8 cellular contexts compared by ENCODE assay signal in the genomic region with DNA sequence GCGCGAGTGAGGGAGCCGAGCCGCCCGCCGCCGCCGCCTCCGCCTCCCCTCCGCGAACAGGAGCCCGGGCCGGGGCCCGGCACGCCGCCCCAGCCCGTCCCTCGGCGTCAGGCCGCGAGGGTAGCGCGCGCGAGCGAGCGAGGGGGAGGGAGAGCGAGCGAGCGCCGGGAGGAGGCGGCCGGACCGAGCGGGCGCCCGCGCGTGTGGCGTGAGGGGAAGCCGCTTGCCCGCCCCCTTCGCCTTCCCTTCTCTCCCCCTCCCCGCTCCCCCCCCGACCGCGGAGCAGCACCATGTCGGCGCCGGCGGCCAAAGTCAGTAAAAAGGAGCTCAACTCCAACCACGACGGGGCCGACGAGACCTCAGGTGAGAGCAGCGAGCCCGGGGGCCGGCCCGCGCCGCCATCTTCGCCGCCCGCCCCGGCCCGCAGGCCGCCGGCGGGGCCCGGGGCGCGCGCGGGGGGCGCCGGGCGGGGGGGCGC. TPM values are rescaled to one million over a fixed set of nuclear protein-coding genes. Genes with fewer than 3 reads are reported as not detected.
DNase-seq lines count a peak whose midpoint lies in the region; ATAC-seq and TF ChIP-seq lines count a peak whose summit lies in the region.

No MANE protein-coding gene starts in this region.

- H3K27ac ChIP-seq in esophagus muscularis mucosa (replicated peaks in 1 of 4): peak overlapping the region; percentile 92 to 98 (median 97)

- H3K4me3 ChIP-seq in esophagus muscularis mucosa: peak overlapping the region; percentile 78 to 93 (median 90)

- H3K4me1 Mint-ChIP-seq in activated CD4-positive, alpha-beta T cell treated with anti-CD3 and anti-CD28 coated beads for 36 hours: peaks cover 63% of the 10 kb centered on the region
- H3K4me1 Mint-ChIP-seq in natural killer cell treated with Interleukin-12 subunit alpha and Interleukin-12 subunit beta and Interleukin-15 and Interleukin-18, amount 100 ng/mL, for 72 hours (ENCODE audit: low read depth in 2 of 2): peaks cover 51 to 56% of the 10 kb centered on the region in 2 donors

- H3K4me3 Mint-ChIP-seq in activated CD4-positive, alpha-beta T cell treated with anti-CD3 and anti-CD28 coated beads for 36 hours: peak overlapping the region; percentile 38
- H3K4me3 Mint-ChIP-seq in natural killer cell treated with Interleukin-12 subunit alpha and Interleukin-12 subunit beta and Interleukin-15 and Interleukin-18, amount 100 ng/mL, for 72 hours: peak overlapping the region; percentile 69

- no peak for TF ChIP-seq POLR2A in esophagus muscularis mucosa (IDR thresholded peaks at IDR 0.05; ENCODE audit: low read depth)

- H3K36me3 ChIP-seq in esophagus muscularis mucosa: peaks cover 24 to 34% (median 33%) of the 10 kb centered on the region in 4 donors

- H3K9me3 Mint-ChIP-seq in activated CD4-positive, alpha-beta T cell treated with anti-CD3 and anti-CD28 coated beads for 36 hours (ENCODE audit: low read depth): no peaks in the 10 kb centered on the region
- no peaks in the 10 kb centered on the region for H3K9me3 Mint-ChIP-seq in natural killer cell treated with Interleukin-12 subunit alpha and Interleukin-12 subunit beta and Interleukin-15 and Interleukin-18, amount 100 ng/mL, for 72 hours

- DNase-seq in activated T-cell treated with anti-CD3 and anti-CD28 coated beads for 1 hour (ENCODE audit: low read depth) (peak; percentile 49), esophagus muscularis mucosa (ENCODE audit: extremely low spot score) (no peak), AG08395 (ENCODE audit: low spot score) (no peak)
- DNase-seq in activated T-cell treated with anti-CD3 and anti-CD28 coated beads, Interleukin-2, amount 50 U/mL, for 1 hour: no peak
- no peak for DNase-seq in activated CD4-positive, alpha-beta T cell treated with anti-CD3 and anti-CD28 coated beads for 36 hours
- no peak for DNase-seq in natural killer cell treated with Interleukin-12 subunit alpha and Interleukin-12 subunit beta and Interleukin-15 and Interleukin-18, amount 100 ng/mL, for 72 hours (ENCODE audit: low spot score)
- DNase-seq in central memory CD4-positive, alpha-beta T cell: no peak

- POLR2A ChIA-PET in activated CD4-positive, alpha-beta T cell treated with anti-CD3 and anti-CD28 coated beads for 36 hours (lab: Charles Lee): interaction anchor here (0.6 to 2.1 kb wide), 4 partner anchors 8 to 232 kb away, joined by 3 to 4 read pairs (median 4); a partner anchor contains a TSS

- H3K27me3 ChIP-seq in esophagus muscularis mucosa: no peaks in the 10 kb centered on the region

- ATAC-seq in HG03354 (IDR thresholded peaks at IDR 0.05; ENCODE audit: poor library complexity, severe bottlenecking, unreplicated experiment): peak; percentile 15
- ATAC-seq in activated CD4-positive, alpha-beta T cell treated with anti-CD3 and anti-CD28 coated beads for 36 hours: no peak
- ATAC-seq in natural killer cell treated with Interleukin-12 subunit alpha and Interleukin-12 subunit beta and Interleukin-15 and Interleukin-18, amount 100 ng/mL, for 72 hours: peak; percentile 47 to 59

- WGBS in esophagus muscularis mucosa: 5% methylated on average over 4 of the region's 78 CpGs

- peaks cover 24 to 44% (median 37%) of the 10 kb centered on the region in 4 donors for H3K4me1 ChIP-seq in esophagus muscularis mucosa

- intact Hi-C loops in activated CD4-positive, alpha-beta T cell treated with anti-CD3 and anti-CD28 coated beads for 36 hours (cut with DNase I, micrococcal nuclease): loop anchor here (1.0 to 5.0 kb wide), 21 partner anchors 13 to 902 kb away; a partner anchor contains a TSS
- intact Hi-C loops in esophagus muscularis mucosa (cut with DNase I): no loop called here

- TF ChIP-seq EP300 in esophagus muscularis mucosa (IDR thresholded peaks at IDR 0.05): no peak

- no peaks in the 10 kb centered on the region for H3K9me3 ChIP-seq in esophagus muscularis mucosa

- H3K27ac Mint-ChIP-seq in activated CD4-positive, alpha-beta T cell treated with anti-CD3 and anti-CD28 coated beads for 36 hours: no peak overlapping the region
- H3K27ac Mint-ChIP-seq in natural killer cell treated with Interleukin-12 subunit alpha and Interleukin-12 subunit beta and Interleukin-15 and Interleukin-18, amount 100 ng/mL, for 72 hours: no peak overlapping the region

- TF ChIP-seq CTCF in esophagus muscularis mucosa (IDR thresholded peaks at IDR 0.05): no peak

- peaks cover 40% of the 10 kb centered on the region for H3K36me3 Mint-ChIP-seq in activated CD4-positive, alpha-beta T cell treated with anti-CD3 and anti-CD28 coated beads for 36 hours (ENCODE audit: low read depth)
- H3K36me3 Mint-ChIP-seq in natural killer cell treated with Interleukin-12 subunit alpha and Interleukin-12 subunit beta and Interleukin-15 and Interleukin-18, amount 100 ng/mL, for 72 hours: peaks cover 37% of the 10 kb centered on the region

- CTCF ChIA-PET in activated CD4-positive, alpha-beta T cell treated with anti-CD3 and anti-CD28 coated beads for 36 hours (lab: Charles Lee): interaction anchor here (1.6 kb wide), 1 partner anchor 13 kb away, joined by 3 read pairs; a partner anchor contains a TSS

- no peaks in the 10 kb centered on the region for H3K27me3 Mint-ChIP-seq in activated CD4-positive, alpha-beta T cell treated with anti-CD3 and anti-CD28 coated beads for 36 hours
- no peaks in the 10 kb centered on the region for H3K27me3 Mint-ChIP-seq in natural killer cell treated with Interleukin-12 subunit alpha and Interleukin-12 subunit beta and Interleukin-15 and Interleukin-18, amount 100 ng/mL, for 72 hours

RNA-seq across cellular contexts. Expression of a gene that starts 0.3 kb away (rescaled TPM):
- total RNA-seq in activated CD4-positive, alpha-beta T cell treated with anti-CD3 and anti-CD28 coated beads for 36 hours: 100 to 1,000 TPM; 673 to 682 TPM
- 100 to 1,000 TPM; 170 to 239 (median 205) TPM for total RNA-seq in esophagus muscularis mucosa
- 100 to 1,000 TPM; 495 to 800 TPM for total RNA-seq in natural killer cell treated with Interleukin-12 subunit alpha and Interleukin-12 subunit beta and Interleukin-15 and Interleukin-18, amount 100 ng/mL, for 72 hours

RNA-seq across cellular contexts. Expression of a gene that starts 13.0 kb away (rescaled TPM):
- 10 to 100 TPM; 14.6 to 14.9 TPM for total RNA-seq in activated CD4-positive, alpha-beta T cell treated with anti-CD3 and anti-CD28 coated beads for 36 hours
- 1 to 10 TPM; 4.0 to 10.0 (median 7.6) TPM for total RNA-seq in esophagus muscularis mucosa
- 1 to 10 TPM; 7.0 to 8.0 TPM for total RNA-seq in natural killer cell treated with Interleukin-12 subunit alpha and Interleukin-12 subunit beta and Interleukin-15 and Interleukin-18, amount 100 ng/mL, for 72 hours

RNA-seq across cellular contexts. Expression of a gene that starts 32.7 kb away (rescaled TPM):
- total RNA-seq in activated CD4-positive, alpha-beta T cell treated with anti-CD3 and anti-CD28 coated beads for 36 hours: 10 to 100 TPM; 26.7 to 35.7 TPM
- 10 to 100 TPM; 27.8 to 54.8 (median 39.2) TPM for total RNA-seq in esophagus muscularis mucosa
- total RNA-seq in natural killer cell treated with Interleukin-12 subunit alpha and Interleukin-12 subunit beta and Interleukin-15 and Interleukin-18, amount 100 ng/mL, for 72 hours: 10 to 100 TPM; 23.7 to 62.6 TPM

RNA-seq across cellular contexts. Expression of a gene that starts 34.6 kb away (rescaled TPM):
- 10 to 100 TPM; 45.3 to 49.5 TPM for total RNA-seq in activated CD4-positive, alpha-beta T cell treated with anti-CD3 and anti-CD28 coated beads for 36 hours
- total RNA-seq in esophagus muscularis mucosa: 10 to 100 TPM; 23.3 to 35.7 (median 29.8) TPM
- total RNA-seq in natural killer cell treated with Interleukin-12 subunit alpha and Interleukin-12 subunit beta and Interleukin-15 and Interleukin-18, amount 100 ng/mL, for 72 hours: 10 to 100 TPM; 56.3 to 72.3 TPM
